In the genomic region with DNA sequence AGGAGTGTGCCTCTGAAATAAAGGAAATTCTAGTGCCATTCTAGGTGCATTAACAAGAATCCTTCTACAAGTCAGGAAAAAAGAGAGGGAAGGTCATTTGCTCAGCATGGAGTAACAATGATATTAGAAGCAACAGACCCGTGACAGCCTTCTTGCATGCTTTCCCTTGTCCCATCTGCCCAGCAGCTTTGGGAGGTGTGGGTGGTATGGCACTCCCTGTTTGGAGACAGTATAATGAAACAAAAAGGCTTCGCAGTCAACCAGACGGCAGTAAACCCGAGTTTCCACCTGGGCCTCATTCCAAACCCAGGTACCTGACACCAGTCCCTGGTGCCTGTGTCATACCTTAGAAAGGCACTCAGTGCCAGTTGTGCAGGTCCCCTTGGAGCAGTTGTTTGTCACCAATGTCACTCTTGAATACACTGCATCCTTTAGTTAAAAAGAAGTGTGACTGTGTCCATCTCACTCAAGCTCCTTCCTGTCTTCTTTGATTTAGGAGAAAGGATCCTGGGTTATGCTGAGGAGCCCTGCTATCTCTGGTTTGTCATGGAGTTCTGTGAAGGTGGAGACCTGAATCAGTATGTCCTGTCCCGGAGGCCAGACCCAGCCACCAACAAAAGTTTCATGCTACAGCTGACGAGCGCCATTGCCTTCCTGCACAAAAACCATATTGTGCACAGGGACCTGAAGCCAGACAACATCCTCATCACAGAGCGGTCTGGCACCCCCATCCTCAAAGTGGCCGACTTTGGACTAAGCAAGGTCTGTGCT, we compare ENCODE assay signal across 20 cellular contexts.
"Had no signal": no experiment of that assay in that cellular context is flagged by ENCODE, and none has a peak within 500 bp of the region (broad histone marks: within the 10 kb centered on the region; RNA-seq: fewer than 3 reads in every experiment).

No MANE protein-coding gene starts in this region.

- H3K9me3 ChIP-seq: heart right ventricle, left lung, pancreas, prostate gland, testis, transverse colon had no signal

- H3K4me3 Mint-ChIP-seq: endodermal cell, nephron progenitor cell had no signal

- H3K27me3 ChIP-seq: brain microvascular endothelial cell, foreskin keratinocyte, heart right ventricle, left lung, pancreas, testis, transverse colon had no signal

- H3K4me1 ChIP-seq: foreskin keratinocyte had no signal

- H3K27ac Mint-ChIP-seq: endodermal cell had no signal

- H3K27ac ChIP-seq: brain microvascular endothelial cell, foreskin keratinocyte, pancreas, prostate gland, testis had no signal

- H3K4me3 ChIP-seq: heart right ventricle, left lung, pancreas, prostate gland, testis, transverse colon had no signal

- FAIRE-seq: astrocyte, pancreas had no signal

- ATAC-seq: esophagus mucosa, foreskin keratinocyte, pancreas had no signal

- DNase-seq: activated CD4-positive, alpha-beta T cell treated with anti-CD3 and anti-CD28 coated beads for 4 hours; activated CD4-positive, alpha-beta T cell treated with anti-CD3 and anti-CD28 coated beads, Interleukin-2, amount 50 U/mL, for 4 hours; activated CD8-positive, alpha-beta memory T cell treated with anti-CD3 and anti-CD28 coated beads, Interleukin-2, amount 50 U/mL, for 4 hours; activated gamma-delta T cell treated with Interleukin-2 at 50 U/mL for 16 hours; activated naive CD4-positive, alpha-beta T cell treated with anti-CD3 and anti-CD28 coated beads, Interleukin-2, amount 50 U/mL, for 16 hours; activated T-cell treated with anti-CD3 and anti-CD28 coated beads, Interleukin-2, amount 50 U/mL, for 1 hour; amniotic stem cell; brain microvascular endothelial cell; endodermal cell; foreskin keratinocyte; heart right ventricle; left lung; nephron progenitor cell; pancreas; stimulated activated naive CD4-positive, alpha-beta T cell treated with Interleukin-2 at 50 U/mL for 16 hours; testis; transverse colon had no signal

- H3K36me3 ChIP-seq: prostate gland had no signal

- H3K9me3 Mint-ChIP-seq: endodermal cell, nephron progenitor cell had no signal
